Comparison of ENCODE assay signal across 8 cellular contexts in genomic region chr11:68632802-68633201, GRCh38. TPM values are rescaled to one million over a fixed set of nuclear protein-coding genes. Genes with fewer than 3 reads are reported as not detected.
DNase-seq lines count a peak whose midpoint lies in the region; ATAC-seq and TF ChIP-seq lines count a peak whose summit lies in the region.

No MANE protein-coding gene starts in this region.

- no peak overlapping the region for H3K4me2 ChIP-seq in DOHH2 (ENCODE audit: low read length)
- H3K4me2 ChIP-seq in Karpas-422 (ENCODE audit: low read depth, low read length, poor library complexity, severe bottlenecking), result no peak overlapping the region

- TF ChIP-seq CTCF in DOHH2 (IDR thresholded peaks at IDR 0.05; ENCODE audit: low read depth, low read length, poor library complexity, severe bottlenecking), result peak; percentile 67
- TF ChIP-seq CTCF in body of pancreas (IDR thresholded peaks at IDR 0.05), result peak in 2 of 7 experiments; percentile 27 to 32
- TF ChIP-seq CTCF in right lobe of liver (IDR thresholded peaks at IDR 0.05), result peak in 3 of 4 donors; percentile 17 to 26 (median 19)

- H3K27me3 ChIP-seq in DOHH2 (ENCODE audit: control insufficient read depth, low read length) (no peaks in the 10 kb centered on the region), Karpas-422 (ENCODE audit: low read length) (no peaks in the 10 kb centered on the region), body of pancreas (no peaks in the 10 kb centered on the region), right lobe of liver (no peaks in the 10 kb centered on the region)

- DNase-seq in Karpas-422 (peak; percentile 88), RPMI8226 (peak; percentile 85), body of pancreas (peak in 3 of 4 donors; percentile 27 to 52 (median 45)), right lobe of liver (peak in 1 of 3 donors; percentile 35), foreskin melanocyte (no peak)

- no peaks in the 10 kb centered on the region for H3K9me2 ChIP-seq in DOHH2 (replicated peaks; ENCODE audit: control insufficient read depth, low read length)
- H3K9me2 ChIP-seq in Karpas-422 (replicated peaks; ENCODE audit: insufficient read depth, low read length), result no peaks in the 10 kb centered on the region

- H3K4me1 ChIP-seq in DOHH2 (ENCODE audit: control insufficient read depth, low read length), result no peaks in the 10 kb centered on the region
- H3K4me1 ChIP-seq in Karpas-422 (ENCODE audit: low read length), result no peaks in the 10 kb centered on the region
- H3K4me1 ChIP-seq in body of pancreas, result no peaks in the 10 kb centered on the region
- H3K4me1 ChIP-seq in right lobe of liver, result no peaks in the 10 kb centered on the region

- intact Hi-C loops in body of pancreas (cut with DNase I), result no loop called here
- intact Hi-C loops in right lobe of liver (cut with DNase I), result no loop called here

- WGBS in body of pancreas, 2 donors, result 43 to 56% methylated on average over 6 of the region's 6 CpGs
- WGBS in right lobe of liver (ENCODE audit: insufficient coverage, low coverage, low lambda C conversion rate, missing lambda C conversion rate), result 39% methylated on average over 5 of the region's 6 CpGs

- H3K4me3 ChIP-seq in DOHH2 (ENCODE audit: low read length) (no peak overlapping the region), Karpas-422 (ENCODE audit: low read length) (no peak overlapping the region), body of pancreas (no peak overlapping the region), right lobe of liver (no peak overlapping the region)

- no peak overlapping the region for H2AFZ ChIP-seq in Karpas-422 (ENCODE audit: low read length)

- H3F3A ChIP-seq in DOHH2 (ENCODE audit: control insufficient read depth, insufficient read depth), result no peaks in the 10 kb centered on the region

- no peak overlapping the region for H3K9ac ChIP-seq in Karpas-422 (ENCODE audit: low read length)

- H4K20me1 ChIP-seq in DOHH2 (ENCODE audit: control insufficient read depth, insufficient read depth, low read depth, low read length) (no peaks in the 10 kb centered on the region), Karpas-422 (ENCODE audit: insufficient read depth, low read depth, low read length) (no peaks in the 10 kb centered on the region)

- H3K9me3 ChIP-seq in DOHH2 (ENCODE audit: control insufficient read depth, insufficient read depth, low read length), result no peaks in the 10 kb centered on the region
- H3K9me3 ChIP-seq in Karpas-422 (ENCODE audit: low read length), result no peaks in the 10 kb centered on the region
- no peaks in the 10 kb centered on the region for H3K9me3 ChIP-seq in body of pancreas
- H3K9me3 ChIP-seq in right lobe of liver, result no peaks in the 10 kb centered on the region

- H3K79me2 ChIP-seq in DOHH2 (ENCODE audit: control insufficient read depth, low read length), result no peaks in the 10 kb centered on the region
- H3K79me2 ChIP-seq in Karpas-422 (ENCODE audit: low read length), result no peaks in the 10 kb centered on the region

- no peaks in the 10 kb centered on the region for H3K36me3 ChIP-seq in DOHH2 (ENCODE audit: control insufficient read depth, low read length)
- H3K36me3 ChIP-seq in Karpas-422 (ENCODE audit: insufficient read depth, low read length), result no peaks in the 10 kb centered on the region
- no peaks in the 10 kb centered on the region for H3K36me3 ChIP-seq in body of pancreas (replicated peaks in 1 of 2; ENCODE audit: insufficient read depth in 1 of 2, low read depth in 2 of 2)
- H3K36me3 ChIP-seq in right lobe of liver, result no peaks in the 10 kb centered on the region

- no peak overlapping the region for H3K27ac ChIP-seq in DOHH2 (ENCODE audit: low read depth, low read length)
- H3K27ac ChIP-seq in Karpas-422 (ENCODE audit: low read length), result no peak overlapping the region
- H3K27ac ChIP-seq in body of pancreas, result no peak overlapping the region
- H3K27ac ChIP-seq in right lobe of liver, result no peak overlapping the region

- TF ChIP-seq POLR2A in body of pancreas (IDR thresholded peaks at IDR 0.05), result no peak
- TF ChIP-seq POLR2A in right lobe of liver (IDR thresholded peaks at IDR 0.05), result no peak

- ATAC-seq in body of pancreas, result no peak
- peak in 3 of 4 donors; percentile 29 to 42 (median 37) for ATAC-seq in right lobe of liver
- ATAC-seq in GM18517 (IDR thresholded peaks at IDR 0.05; ENCODE audit: unreplicated experiment), result no peak
- no peak for ATAC-seq in GM21390 (IDR thresholded peaks at IDR 0.05; ENCODE audit: unreplicated experiment)

RNA-seq across cellular contexts. Expression of gene GAL, which starts 51.5 kb away (rescaled TPM):
- total RNA-seq in Karpas-422 (2014; rRNA removed; shearing (Covaris generic); ENCODE audit: low replicate concordance), result not detected in 2 replicates
- total RNA-seq in body of pancreas (1 to 10 TPM; 3.4 to 5.9 TPM), right lobe of liver (under 1 TPM in 1 of 6 experiments, not detected in 5; 0.49 TPM)

Comparison
In these comparisons a context has a peak if more than half of its experiments do, and no peak if none do; other contexts are left out.
1. ATAC-seq: peak in right lobe of liver (3 of 4); none in body of pancreas (single experiment), GM18517 (single experiment) and GM21390 (single experiment).